In the genomic region with DNA sequence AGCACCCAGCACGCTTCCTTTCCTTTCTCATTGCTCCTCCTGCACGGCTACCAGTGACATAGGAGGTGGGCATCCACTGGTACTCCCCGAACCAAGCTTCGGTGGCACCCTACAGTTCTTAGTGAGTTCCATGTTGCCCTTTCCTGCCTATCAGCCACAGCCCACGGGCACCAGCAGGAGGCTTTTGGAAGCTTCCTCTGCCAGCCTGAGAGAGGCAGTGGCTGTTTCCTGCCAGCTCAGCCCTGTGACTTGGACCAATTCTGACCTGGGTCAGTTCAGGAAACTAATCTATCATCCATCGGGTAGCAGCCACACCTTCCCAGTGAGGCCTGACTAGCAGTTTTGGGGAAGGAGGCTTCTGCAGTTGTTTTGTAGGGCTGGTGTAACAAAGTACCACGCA, we compare ENCODE assay signal across 2 cellular contexts.
TF ChIP-seq lines count a peak whose summit lies in the region.

No MANE protein-coding gene starts in this region.

TF ChIP-seq in H1, 55 proteins besides CTCF, POLR2A, EP300 and RAD21 (continued from another document):
- TF ChIP-seq CREB1 (IDR thresholded peaks at IDR 0.05) = no peak
- no peak for TF ChIP-seq BACH1 (IDR thresholded peaks at IDR 0.05; ENCODE audit: low read length)
- no peak for TF ChIP-seq RBBP5 (IDR thresholded peaks at IDR 0.05; ENCODE audit: borderline replicate concordance, low read depth, low read length)
- TF ChIP-seq TEAD4 (IDR thresholded peaks at IDR 0.05; ENCODE audit: low read depth, low read length) = no peak
- no peak for TF ChIP-seq CHD2 (IDR thresholded peaks at IDR 0.05; ENCODE audit: low read length)
- TF ChIP-seq ASH2L (IDR thresholded peaks at IDR 0.05; ENCODE audit: low read length) = no peak
- TF ChIP-seq POLR2AphosphoS5 (IDR thresholded peaks at IDR 0.05; ENCODE audit: low read depth, low read length) = no peak
- no peak for TF ChIP-seq KDM4A (IDR thresholded peaks at IDR 0.05; ENCODE audit: low read depth, low read length, severe bottlenecking)
- TF ChIP-seq RFX5 (IDR thresholded peaks at IDR 0.05; ENCODE audit: borderline replicate concordance, low read depth, low read length) = no peak
- no peak for TF ChIP-seq POU5F1 (IDR thresholded peaks at IDR 0.05; ENCODE audit: low read depth, low read length)
- TF ChIP-seq YY1 (IDR thresholded peaks at IDR 0.05; ENCODE audit: low read depth, low read length) = no peak
- TF ChIP-seq JUND (IDR thresholded peaks at IDR 0.05; ENCODE audit: low read length) = no peak

TF ChIP-seq in GM12891, 5 proteins besides CTCF, POLR2A, EP300 and RAD21 (continued from another document):
- TF ChIP-seq TAF1 (IDR thresholded peaks at IDR 0.05; ENCODE audit: low read depth, low read length) = no peak
- TF ChIP-seq POU2F2 (IDR thresholded peaks at IDR 0.05; ENCODE audit: low read depth, low read length) = no peak
- no peak for TF ChIP-seq POLR2AphosphoS5 (IDR thresholded peaks at IDR 0.05; ENCODE audit: low read depth, low read length)
- TF ChIP-seq PAX5 (IDR thresholded peaks at IDR 0.05; ENCODE audit: insufficient read depth, low read length, severe bottlenecking) = no peak
TF ChIP-seq in GM12891: peak in this region for 0.
